ENCODE assay signal across 21 cellular contexts in the genomic region with DNA sequence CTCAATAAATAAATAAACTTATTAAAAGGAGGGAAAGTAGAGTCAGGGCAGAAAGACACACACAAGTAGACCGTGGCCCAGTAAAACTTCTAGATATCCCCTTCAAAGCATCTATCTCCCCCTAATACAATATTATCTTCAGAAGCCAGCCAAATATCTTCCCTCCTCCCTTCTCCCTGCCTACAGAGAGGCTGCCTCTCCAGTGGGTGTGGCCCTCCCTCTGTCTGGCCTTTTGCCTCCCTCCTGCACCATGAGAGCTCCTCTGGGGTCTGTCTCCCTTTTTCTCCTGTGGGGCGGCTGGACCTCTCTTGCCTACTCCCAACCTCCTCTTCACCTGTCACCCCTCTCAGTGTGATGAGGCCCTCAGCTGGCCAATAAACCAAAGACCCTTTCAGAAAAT.
"Had no signal": no experiment of that assay in that cellular context is flagged by ENCODE, and none has a peak within 500 bp of the region (broad histone marks: within the 10 kb centered on the region; RNA-seq: fewer than 3 reads in every experiment).

No MANE protein-coding gene starts in this region.

- H3K27ac ChIP-seq: KMS-11, RWPE1 had no signal

- ATAC-seq: Panc1, PC-3, SK-N-SH treated with all-trans-retinoic acid at 6 μM for 48 hours had no signal

- DNase-seq: IMR-90, Kasumi-1, MM.1S, NCI-H1092 treated with DMSO at 0.1 percent for 48 hours, NCI-H1436, NCI-H187, NCI-H2029, NCI-H2081 treated with DMSO at 0.1 percent for 48 hours, NCI-H2171, NCI-H226, NCI-H446, NCI-H510A, NCI-H524 treated with DMSO at 0.1 percent for 48 hours, NCI-H69, NCI-H774, PC-3, SHP77 had no signal

- H3K4me2 ChIP-seq: KMS-11 had no signal

- H3K9ac ChIP-seq: KMS-11 had no signal
